In genomic region chr12:75592638-75593335, GRCh38 we compare ENCODE assay signal across 23 cellular contexts.
"Had no signal": no experiment of that assay in that cellular context is flagged by ENCODE, and none has a peak within 500 bp of the region (broad histone marks: within the 10 kb centered on the region; RNA-seq: fewer than 3 reads in every experiment).

No MANE protein-coding gene starts in this region.

- H3K27ac Mint-ChIP-seq: activated CD4-positive, alpha-beta memory T cell treated with anti-CD3 and anti-CD28 coated beads, Interleukin-2, amount 10 ng/mL, durations not matched to agents 7 days and 5 days; activated CD4-positive, alpha-beta T cell treated with anti-CD3 and anti-CD28 coated beads, Interleukin-2, amount 10 ng/mL, durations not matched to agents 24 days and 14 days; activated naive CD4-positive, alpha-beta T cell treated with anti-CD3 and anti-CD28 coated beads, Interleukin-2, amount 10 ng/mL, durations not matched to agents 7 days and 5 days; activated naive CD8-positive, alpha-beta T cell treated with anti-CD3 and anti-CD28 coated beads, Interleukin-2, amount 50 U/mL, for 24 hours; activated T-cell treated with anti-CD3 and anti-CD28 coated beads, Interleukin-2, amount 50 U/mL, for 24 hours; naive thymus-derived CD8-positive, alpha-beta T cell had no signal

- H3K4me3 ChIP-seq: esophagus muscularis mucosa, heart right ventricle, right atrium auricular region, spleen, transverse colon had no signal

- DNase-seq: activated CD4-positive, alpha-beta memory T cell treated with anti-CD3 and anti-CD28 coated beads, Interleukin-2, amount 10 ng/mL, durations not matched to agents 7 days and 5 days; activated CD4-positive, alpha-beta T cell treated with anti-CD3 and anti-CD28 coated beads, Interleukin-2, amount 10 ng/mL, durations not matched to agents 24 days and 14 days; activated CD4-positive, CD25-positive, alpha-beta regulatory T cell treated with anti-CD3 and anti-CD28 coated beads, Interleukin-2, amount 50 U/mL, for 72 hours; activated CD8-positive, alpha-beta memory T cell treated with anti-CD3 and anti-CD28 coated beads, Interleukin-2, amount 50 U/mL, for 48 hours; activated gamma-delta T cell; activated naive CD4-positive, alpha-beta T cell treated with anti-CD3 and anti-CD28 coated beads, Interleukin-2, amount 10 ng/mL, durations not matched to agents 7 days and 5 days; activated naive CD8-positive, alpha-beta T cell treated with anti-CD3 and anti-CD28 coated beads, Interleukin-2, amount 50 U/mL, for 24 hours; activated T-cell treated with anti-CD3 and anti-CD28 coated beads, Interleukin-2, amount 50 U/mL, for 24 hours; amygdala; dermis blood vessel endothelial cell; effector CD4-positive, alpha-beta T cell; foreskin keratinocyte; heart right ventricle; naive thymus-derived CD8-positive, alpha-beta T cell; occipital lobe; spleen; stimulated activated naive CD4-positive, alpha-beta T cell treated with Interleukin-2 at 50 U/mL for 16 hours; T1000; transverse colon had no signal

- H3K4me1 ChIP-seq: esophagus muscularis mucosa, foreskin keratinocyte, heart right ventricle, right atrium auricular region, spleen, transverse colon had no signal

- H3K36me3 Mint-ChIP-seq: activated naive CD4-positive, alpha-beta T cell treated with anti-CD3 and anti-CD28 coated beads, Interleukin-2, amount 10 ng/mL, durations not matched to agents 7 days and 5 days; naive thymus-derived CD8-positive, alpha-beta T cell had no signal

- H3K27me3 ChIP-seq: esophagus muscularis mucosa, foreskin keratinocyte, heart right ventricle, right atrium auricular region, spleen, transverse colon had no signal

- H3K4me1 Mint-ChIP-seq: activated CD4-positive, alpha-beta T cell treated with anti-CD3 and anti-CD28 coated beads, Interleukin-2, amount 10 ng/mL, durations not matched to agents 24 days and 14 days; activated naive CD4-positive, alpha-beta T cell treated with anti-CD3 and anti-CD28 coated beads, Interleukin-2, amount 10 ng/mL, durations not matched to agents 7 days and 5 days; naive thymus-derived CD8-positive, alpha-beta T cell; neural crest cell had no signal

- H3K9me3 ChIP-seq: esophagus muscularis mucosa, right atrium auricular region, spleen, transverse colon had no signal

- FAIRE-seq: colon had no signal

- H3K9me3 Mint-ChIP-seq: activated CD4-positive, alpha-beta memory T cell treated with anti-CD3 and anti-CD28 coated beads, Interleukin-2, amount 10 ng/mL, durations not matched to agents 7 days and 5 days; activated naive CD4-positive, alpha-beta T cell treated with anti-CD3 and anti-CD28 coated beads, Interleukin-2, amount 10 ng/mL, durations not matched to agents 7 days and 5 days; activated naive CD8-positive, alpha-beta T cell treated with anti-CD3 and anti-CD28 coated beads, Interleukin-2, amount 50 U/mL, for 24 hours; naive thymus-derived CD8-positive, alpha-beta T cell had no signal

- ATAC-seq: activated naive CD8-positive, alpha-beta T cell treated with anti-CD3 and anti-CD28 coated beads, Interleukin-2, amount 50 U/mL, for 24 hours; foreskin keratinocyte; heart right ventricle; naive thymus-derived CD8-positive, alpha-beta T cell had no signal

- H3K4me3 Mint-ChIP-seq: activated CD4-positive, alpha-beta memory T cell treated with anti-CD3 and anti-CD28 coated beads, Interleukin-2, amount 10 ng/mL, durations not matched to agents 7 days and 5 days; activated CD4-positive, alpha-beta T cell treated with anti-CD3 and anti-CD28 coated beads, Interleukin-2, amount 10 ng/mL, durations not matched to agents 24 days and 14 days; activated naive CD4-positive, alpha-beta T cell treated with anti-CD3 and anti-CD28 coated beads, Interleukin-2, amount 10 ng/mL, durations not matched to agents 7 days and 5 days; activated naive CD8-positive, alpha-beta T cell treated with anti-CD3 and anti-CD28 coated beads, Interleukin-2, amount 50 U/mL, for 24 hours; activated T-cell treated with anti-CD3 and anti-CD28 coated beads, Interleukin-2, amount 50 U/mL, for 24 hours; naive thymus-derived CD8-positive, alpha-beta T cell; neural crest cell had no signal

- H3K36me3 ChIP-seq: esophagus muscularis mucosa, heart right ventricle, right atrium auricular region, spleen, transverse colon had no signal

- H3K27ac ChIP-seq: esophagus muscularis mucosa, foreskin keratinocyte, heart right ventricle, right atrium auricular region, spleen, transverse colon had no signal
